Comparison of ENCODE assay signal across 22 cellular contexts in genomic region chr3:46354478-46354877, GRCh38. TPM values are rescaled to one million over a fixed set of nuclear protein-coding genes. Genes with fewer than 3 reads are reported as not detected.
DNase-seq lines count a peak whose midpoint lies in the region; ATAC-seq and TF ChIP-seq lines count a peak whose summit lies in the region.
"Had no signal": no experiment of that assay in that cellular context is flagged by ENCODE, and none has a peak within 500 bp of the region (broad histone marks: within the 10 kb centered on the region; RNA-seq: fewer than 3 reads in every experiment).

No MANE protein-coding gene starts in this region.

- peaks cover 73% of the 10 kb centered on the region for H3K27me3 Mint-ChIP-seq in T-helper 2 cell treated with Interferon-gamma antibody and Interleukin-4, amounts not matched to agents 5 μg/mL and 100 μg/mL, for 36 hours (ENCODE audit: low read depth)
- peaks cover 3% of the 10 kb centered on the region for H3K27me3 Mint-ChIP-seq in activated naive CD8-positive, alpha-beta T cell treated with anti-CD3 and anti-CD28 coated beads, Interleukin-2, amount 10 ng/mL, durations not matched to agents 7 days and 5 days

- no peaks in the 10 kb centered on the region for H3K27me3 ChIP-seq in spleen (replicated peaks in 1 of 7)

- TF ChIP-seq POLR2A in spleen (IDR thresholded peaks at IDR 0.05): no peak

- H3K36me3 ChIP-seq in KOPT-K1 (ENCODE audit: insufficient read depth, low read length) (no peaks in the 10 kb centered on the region), spleen (no peaks in the 10 kb centered on the region)

- POLR2A ChIA-PET in activated naive CD8-positive, alpha-beta T cell treated with anti-CD3 and anti-CD28 coated beads, Interleukin-2, amount 10 ng/mL, durations not matched to agents 7 days and 5 days (lab: Charles Lee): interaction anchor here (1.1 to 4.1 kb wide), 14 partner anchors 11 to 257 kb away, joined by 3 to 56 read pairs (median 6); partner anchors contain the start of gene CCR5

- H3K4me1 ChIP-seq in spleen: peaks cover 7 to 88% (median 42%) of the 10 kb centered on the region in 6 donors

- H3K27ac ChIP-seq in KOPT-K1 (ENCODE audit: low read depth, low read length, poor library complexity, severe bottlenecking) (peak overlapping the region; percentile 18), spleen (peak overlapping the region in 5 of 8 donors; percentile 7 to 76 (median 64))

- whole genome bisulfite sequencing in spleen, 5 donors: 27 to 70% (median 42%) methylated on average over 1 of the region's 1 CpG

- intact Hi-C loops in spleen (cut with DNase I; ENCODE audit: low total_unique reads): no loop called here

- H3K4me3 ChIP-seq in spleen: peak overlapping the region in 5 of 8 donors; percentile 4 to 64 (median 29)
- H3K4me3 ChIP-seq: smooth muscle cell had no signal

- H3K36me3 Mint-ChIP-seq in T-helper 2 cell treated with Interferon-gamma antibody and Interleukin-4, amounts not matched to agents 5 μg/mL and 100 μg/mL, for 36 hours (ENCODE audit: low read depth): peaks cover 28% of the 10 kb centered on the region
- H3K36me3 Mint-ChIP-seq in activated naive CD8-positive, alpha-beta T cell treated with anti-CD3 and anti-CD28 coated beads, Interleukin-2, amount 10 ng/mL, durations not matched to agents 7 days and 5 days: peaks cover 48% of the 10 kb centered on the region

- peak overlapping the region; percentile 75 for H3K4me3 Mint-ChIP-seq in T-helper 2 cell treated with Interferon-gamma antibody and Interleukin-4, amounts not matched to agents 5 μg/mL and 100 μg/mL, for 36 hours
- H3K4me3 Mint-ChIP-seq in activated naive CD8-positive, alpha-beta T cell treated with anti-CD3 and anti-CD28 coated beads, Interleukin-2, amount 10 ng/mL, durations not matched to agents 7 days and 5 days: peak overlapping the region; percentile 94

- H3K9me3 ChIP-seq in KOPT-K1 (ENCODE audit: insufficient read depth, low read length, poor library complexity, severe bottlenecking): no peaks in the 10 kb centered on the region
- H3K9me3 ChIP-seq in spleen: no peaks in the 10 kb centered on the region

- no peak for DNase-seq in T-helper 2 cell treated with Interferon-gamma antibody and Interleukin-4, amounts not matched to agents 5 μg/mL and 100 μg/mL, for 36 hours (ENCODE audit: low spot score)
- no peak for DNase-seq in T-helper 2 cell
- DNase-seq in activated naive CD8-positive, alpha-beta T cell treated with anti-CD3 and anti-CD28 coated beads, Interleukin-2, amount 10 ng/mL, durations not matched to agents 7 days and 5 days: no peak
- DNase-seq in spleen: no peak
- DNase-seq in COLO829 (ENCODE audit: low spot score): no peak
- DNase-seq in NCI-H2171 treated with DMSO at 0.1 percent for 48 hours (lab: John Stamatoyannopoulos, UW): no peak
- no peak for DNase-seq in NCI-H128 (lab: John Stamatoyannopoulos, UW; ENCODE audit: unreplicated experiment)
- DNase-seq: dermis blood vessel endothelial cell; EL; H7; kidney glomerular epithelial cell; NCI-H2029; NCI-H446; NK-92 treated with Interleukin-12 subunit alpha and Interleukin-12 subunit beta, amount 100 ng/mL, for 24 hours; SW 1271 had no signal

- H3K9me3 Mint-ChIP-seq in T-helper 2 cell treated with Interferon-gamma antibody and Interleukin-4, amounts not matched to agents 5 μg/mL and 100 μg/mL, for 36 hours: no peaks in the 10 kb centered on the region
- H3K9me3 Mint-ChIP-seq in activated naive CD8-positive, alpha-beta T cell treated with anti-CD3 and anti-CD28 coated beads, Interleukin-2, amount 10 ng/mL, durations not matched to agents 7 days and 5 days: no peaks in the 10 kb centered on the region
- H3K9me3 Mint-ChIP-seq: activated naive CD4-positive, alpha-beta T cell treated with anti-CD3 and anti-CD28 coated beads, Interleukin-2, amount 50 U/mL, for 24 hours had no signal

- no peak for ATAC-seq in activated naive CD8-positive, alpha-beta T cell treated with anti-CD3 and anti-CD28 coated beads, Interleukin-2, amount 10 ng/mL, durations not matched to agents 7 days and 5 days (ENCODE audit: low read depth)

- peak overlapping the region; percentile 71 for H3K27ac Mint-ChIP-seq in T-helper 2 cell treated with Interferon-gamma antibody and Interleukin-4, amounts not matched to agents 5 μg/mL and 100 μg/mL, for 36 hours
- peak overlapping the region; percentile 93 for H3K27ac Mint-ChIP-seq in activated naive CD8-positive, alpha-beta T cell treated with anti-CD3 and anti-CD28 coated beads, Interleukin-2, amount 10 ng/mL, durations not matched to agents 7 days and 5 days

- H3K4me1 Mint-ChIP-seq in T-helper 2 cell treated with Interferon-gamma antibody and Interleukin-4, amounts not matched to agents 5 μg/mL and 100 μg/mL, for 36 hours (ENCODE audit: low read depth): peaks cover 64% of the 10 kb centered on the region
- H3K4me1 Mint-ChIP-seq in activated naive CD8-positive, alpha-beta T cell treated with anti-CD3 and anti-CD28 coated beads, Interleukin-2, amount 10 ng/mL, durations not matched to agents 7 days and 5 days: peaks cover 77% of the 10 kb centered on the region

- no peak for TF ChIP-seq CTCF in spleen (IDR thresholded peaks at IDR 0.05 in 8 of 11, conservative IDR thresholded peaks at IDR 0.05 in 3 of 11)

RNA-seq across cellular contexts. Expression of gene CCR2, which starts 0.6 kb away (rescaled TPM):
- total RNA-seq in activated naive CD8-positive, alpha-beta T cell treated with anti-CD3 and anti-CD28 coated beads, Interleukin-2, amount 10 ng/mL, durations not matched to agents 7 days and 5 days: 10 to 100 TPM; 52.5 to 53.0 TPM
- 10 to 100 TPM; 14.3 to 54.4 (median 26.7) TPM for total RNA-seq in spleen
- polyA plus RNA-seq in spleen: 1 to 10 TPM; 2.0 to 5.8 (median 5.0) TPM
- total RNA-seq: A172, dermis blood vessel endothelial cell, epithelial cell of proximal tubule, H7, pulmonary artery endothelial cell, RPMI7951, smooth muscle cell had no signal
- polyA plus RNA-seq: smooth muscle cell had no signal

RNA-seq across cellular contexts. Expression of gene CCR5, which starts 16.3 kb away (rescaled TPM):
- 10 to 100 TPM; 39.6 to 44.3 TPM for total RNA-seq in activated naive CD8-positive, alpha-beta T cell treated with anti-CD3 and anti-CD28 coated beads, Interleukin-2, amount 10 ng/mL, durations not matched to agents 7 days and 5 days
- total RNA-seq in spleen: 10 to 100 TPM in 3 of 7 donors, 1 to 10 TPM in 4; 5.0 to 15.5 (median 9.5) TPM
- polyA plus RNA-seq in spleen: 1 to 10 TPM; 2.0 to 5.8 (median 2.4) TPM
- total RNA-seq: A172, dermis blood vessel endothelial cell, epithelial cell of proximal tubule, H7, pulmonary artery endothelial cell, RPMI7951, smooth muscle cell had no signal
- polyA plus RNA-seq: smooth muscle cell had no signal

RNA-seq across cellular contexts. Expression of gene CCRL2, which starts 52.6 kb away (rescaled TPM):
- total RNA-seq in activated naive CD8-positive, alpha-beta T cell treated with anti-CD3 and anti-CD28 coated beads, Interleukin-2, amount 10 ng/mL, durations not matched to agents 7 days and 5 days: 10 to 100 TPM; 13.5 to 14.4 TPM
- total RNA-seq in spleen: 10 to 100 TPM in 6 of 7 donors, 1 to 10 TPM in 1; 9.9 to 21.7 (median 15.5) TPM
- polyA plus RNA-seq in spleen: 10 to 100 TPM in 1 of 3 donors, 1 to 10 TPM in 2; 4.8 to 12.0 (median 5.6) TPM
- total RNA-seq: A172, epithelial cell of proximal tubule, H7, smooth muscle cell had no signal
- polyA plus RNA-seq: smooth muscle cell had no signal
